Comparison of ENCODE assay signal across 8 cellular contexts in the genomic region with DNA sequence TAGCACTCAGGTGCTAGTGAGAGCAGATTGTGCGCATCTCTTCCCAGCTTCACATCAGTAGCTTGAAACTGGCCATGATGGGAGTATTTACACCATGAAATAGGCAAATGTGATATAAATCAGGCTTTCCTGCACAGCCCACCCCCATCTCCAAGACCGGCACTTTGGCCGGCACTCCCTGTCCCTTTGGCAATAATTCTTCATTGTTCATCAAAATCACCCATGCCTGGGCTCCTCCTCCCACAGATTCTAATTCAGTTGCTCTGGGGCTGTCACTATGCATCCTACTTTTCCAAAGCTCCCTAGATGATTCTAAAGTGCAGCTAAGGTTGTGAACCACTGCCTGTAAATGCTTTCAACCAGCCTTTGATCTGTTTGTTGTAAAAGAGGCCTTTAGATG.
"Had no signal": no experiment of that assay in that cellular context is flagged by ENCODE, and none has a peak within 500 bp of the region (broad histone marks: within the 10 kb centered on the region; RNA-seq: fewer than 3 reads in every experiment).

No MANE protein-coding gene starts in this region.

- H3K4me3 Mint-ChIP-seq: HFFc6, IgD-negative memory B cell had no signal

- H3K27ac Mint-ChIP-seq: HFFc6, IgD-negative memory B cell had no signal

- ATAC-seq: HCT116, HepG2 had no signal

- H3K4me1 Mint-ChIP-seq: IgD-negative memory B cell had no signal

- H3K9me3 ChIP-seq: HAP-1 had no signal

- H3K36me3 Mint-ChIP-seq: IgD-negative memory B cell had no signal

- H3K27ac ChIP-seq: HL-60 had no signal

- H3K9me3 Mint-ChIP-seq: HFFc6, IgD-negative memory B cell had no signal

- H3K4me3 ChIP-seq: HAP-1 had no signal

- H3K36me3 ChIP-seq: HAP-1 had no signal

- DNase-seq: GOT3, H7, HFFc6 had no signal
